ENCODE assay signal across 23 cellular contexts in genomic region chr5:5467737-5468136, GRCh38.
"Had no signal": no experiment of that assay in that cellular context is flagged by ENCODE, and none has a peak within 500 bp of the region (broad histone marks: within the 10 kb centered on the region; RNA-seq: fewer than 3 reads in every experiment).

No MANE protein-coding gene starts in this region.

- ATAC-seq: activated CD4-positive, alpha-beta T cell treated with anti-CD3 and anti-CD28 coated beads for 36 hours; activated CD8-positive, alpha-beta memory T cell treated with anti-CD3 and anti-CD28 coated beads, Interleukin-2, amount 10 ng/mL, durations not matched to agents 7 days and 5 days; body of pancreas; left ventricle myocardium superior; naive thymus-derived CD8-positive, alpha-beta T cell; stimulated activated memory B cell treated with anti-CD40 and anti-IgM and Interleukin-4, amounts not matched to agents 10 μg/mL and 1 μg/mL and 100 μg/mL, for 72 hours; T-helper 17 cell had no signal

- H3K27ac ChIP-seq: adrenal gland, body of pancreas, tibial nerve, uterus had no signal

- H3K9me3 ChIP-seq: adrenal gland, body of pancreas, tibial nerve, uterus had no signal

- H3K27me3 ChIP-seq: adrenal gland, body of pancreas, tibial nerve, uterus had no signal

- DNase-seq: activated CD4-positive, alpha-beta memory T cell treated with anti-CD3 and anti-CD28 coated beads for 36 hours; activated CD4-positive, alpha-beta T cell treated with anti-CD3 and anti-CD28 coated beads for 36 hours; activated CD8-positive, alpha-beta memory T cell treated with anti-CD3 and anti-CD28 coated beads, Interleukin-2, amount 10 ng/mL, durations not matched to agents 7 days and 5 days; activated effector memory CD4-positive, alpha-beta T cell treated with Interleukin-2 at 50 U/mL for 16 hours; activated naive CD4-positive, alpha-beta T cell treated with anti-CD3 and anti-CD28 coated beads, Interleukin-2, amount 50 U/mL, for 16 hours; activated T-cell treated with anti-CD3 and anti-CD28 coated beads, Interleukin-2, amount 50 U/mL, for 1 hour; adrenal gland; body of pancreas; central memory CD4-positive, alpha-beta T cell; cortex of kidney; effector memory CD4-positive, alpha-beta T cell; hippocampal formation; kidney; left ventricle myocardium superior; naive thymus-derived CD8-positive, alpha-beta T cell; posterior cingulate gyrus; retina; stimulated activated CD4-positive, alpha-beta T cell treated with anti-CD3 and anti-CD28 coated beads, Interleukin-2, amount 100 ng/mL, for 48 hours; substantia nigra; T-helper 17 cell; uterus had no signal

- H3K4me1 ChIP-seq: adrenal gland, body of pancreas, tibial nerve, uterus had no signal

- H3K4me3 ChIP-seq: adrenal gland, body of pancreas, tibial nerve, uterus had no signal

- H3K36me3 ChIP-seq: uterus had no signal
